25 cellular contexts compared by ENCODE assay signal in the genomic region with DNA sequence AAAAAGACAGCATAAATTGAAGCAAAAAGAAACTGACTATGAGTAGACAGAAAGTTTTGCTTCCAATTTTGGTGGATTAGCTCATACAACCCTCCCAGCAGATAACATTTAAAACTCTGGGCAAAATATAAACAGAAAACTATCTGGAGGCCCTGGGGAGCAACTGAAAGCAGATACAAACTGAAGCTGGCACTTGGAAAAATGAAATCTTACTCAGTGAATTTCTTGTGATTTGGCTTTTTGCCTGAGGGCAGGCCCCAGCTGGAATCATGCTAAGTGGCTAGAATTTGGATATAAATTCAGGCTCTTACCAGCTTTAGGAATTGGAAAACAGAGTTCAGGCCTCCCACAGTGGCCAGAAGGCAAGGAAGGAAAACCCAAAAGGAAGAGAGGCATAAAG.
DNase-seq lines count a peak whose midpoint lies in the region; ATAC-seq and TF ChIP-seq lines count a peak whose summit lies in the region.
"Had no signal": no experiment of that assay in that cellular context is flagged by ENCODE, and none has a peak within 500 bp of the region (broad histone marks: within the 10 kb centered on the region; RNA-seq: fewer than 3 reads in every experiment).

No MANE protein-coding gene starts in this region.

- ATAC-seq in right cardiac atrium (peak; percentile 72 to 90), PC-3 (no peak)
- ATAC-seq: A549, GM12878 had no signal

- H3K27me3 ChIP-seq in MM.1S (replicated peaks; ENCODE audit: insufficient read depth, low read length) (no peaks in the 10 kb centered on the region), right cardiac atrium (ENCODE audit: control insufficient read depth, insufficient read depth) (no peaks in the 10 kb centered on the region), PC-3 (ENCODE audit: low read length) (no peaks in the 10 kb centered on the region)
- H3K27me3 ChIP-seq: esophagus squamous epithelium had no signal

- H3K27ac ChIP-seq in MM.1S (ENCODE audit: low read length) (no peak overlapping the region), right cardiac atrium (ENCODE audit: low read length) (peak overlapping the region; percentile 37), PC-3 (ENCODE audit: low read length) (no peak overlapping the region)
- H3K27ac ChIP-seq: A549, C4-2B, parathyroid adenoma, RWPE1 had no signal

- no TSS peak for BruUV-seq in PC-3 (replicated peaks; lab: Mats Ljungman, UMichigan)

- no peaks in the 10 kb centered on the region for H3K9me3 ChIP-seq in MM.1S (replicated peaks; ENCODE audit: insufficient read depth, low read length)
- H3K9me3 ChIP-seq in right cardiac atrium (ENCODE audit: control insufficient read depth, low read length): no peaks in the 10 kb centered on the region
- H3K9me3 ChIP-seq in PC-3 (ENCODE audit: low read length): no peaks in the 10 kb centered on the region
- H3K9me3 ChIP-seq: A549, esophagus squamous epithelium had no signal

- H3K79me2 ChIP-seq in MM.1S (ENCODE audit: low read length) (no peaks in the 10 kb centered on the region), PC-3 (ENCODE audit: low read length) (no peaks in the 10 kb centered on the region)
- H3K79me2 ChIP-seq: parathyroid adenoma had no signal

- intact Hi-C loops in right cardiac atrium (cut with DNase I) (no loop called here), PC-3 (cut with micrococcal nuclease) (no loop called here)

- H3K9ac ChIP-seq in MM.1S (ENCODE audit: low read length): no peak overlapping the region
- H3K9ac ChIP-seq in PC-3 (ENCODE audit: low read length): no peak overlapping the region
- H3K9ac ChIP-seq: parathyroid adenoma had no signal

- H3K4me2 ChIP-seq in MM.1S (ENCODE audit: low read depth, low read length): peak overlapping the region; percentile 0; the same call in 1 of the 2 replicates
- H3K4me2 ChIP-seq in PC-3 (ENCODE audit: low read length): no peak overlapping the region
- H3K4me2 ChIP-seq: A549 had no signal

- CTCF ChIA-PET in PC-3 (lab: Charles Lee): no interaction called here

- H3K36me3 ChIP-seq in MM.1S (replicated peaks; ENCODE audit: insufficient read depth, low read length): no peaks in the 10 kb centered on the region
- no peaks in the 10 kb centered on the region for H3K36me3 ChIP-seq in PC-3 (ENCODE audit: low read depth, low read length)
- H3K36me3 ChIP-seq: esophagus squamous epithelium had no signal

- no peaks in the 10 kb centered on the region for H3K9me2 ChIP-seq in MM.1S (replicated peaks; ENCODE audit: insufficient read depth, low read length)
- H3K9me2 ChIP-seq in PC-3 (replicated peaks; ENCODE audit: low read length): no peaks in the 10 kb centered on the region

- H2AFZ ChIP-seq in MM.1S (ENCODE audit: low read length) (no peak overlapping the region), PC-3 (ENCODE audit: low read length) (no peak overlapping the region)
- H2AFZ ChIP-seq: parathyroid adenoma had no signal

- H4K20me1 ChIP-seq in MM.1S (ENCODE audit: insufficient read depth, low read length) (no peaks in the 10 kb centered on the region), PC-3 (ENCODE audit: low read length) (no peaks in the 10 kb centered on the region)

- no peak overlapping the region for H3K4me3 ChIP-seq in MM.1S (ENCODE audit: low read length)
- no peak overlapping the region for H3K4me3 ChIP-seq in right cardiac atrium (ENCODE audit: low read length)
- H3K4me3 ChIP-seq in PC-3 (ENCODE audit: low read length): no peak overlapping the region
- H3K4me3 ChIP-seq: A549, esophagus squamous epithelium, GM12878, skin epidermis had no signal

- POLR2A ChIA-PET in PC-3 (lab: Charles Lee; ENCODE audit: unreplicated experiment): no interaction called here

- DNase-seq in AG09319 (ENCODE audit: extremely low read depth, low read depth): peak; percentile 66
- DNase-seq in MM.1S: no peak
- peak; percentile 61 for DNase-seq in epidermal melanocyte (ENCODE audit: insufficient read length, low spot score)
- DNase-seq in right cardiac atrium: peak; percentile 44 to 75 (median 58)
- no peak for DNase-seq in NCI-H774 (lab: John Stamatoyannopoulos, UW)
- DNase-seq in PC-3: no peak
- DNase-seq in putamen (ENCODE audit: low spot score): no peak
- DNase-seq in DMS153 (lab: John Stamatoyannopoulos, UW): no peak
- DNase-seq: activated CD4-positive, alpha-beta T cell treated with anti-CD3 and anti-CD28 coated beads for 48 hours; central memory CD4-positive, alpha-beta T cell; esophagus squamous epithelium; GF-D8; HCEC 1CT; hippocampal formation; islet precursor cell; naive B cell; NCI-H345; substantia nigra; SW 1271 had no signal

- H3K4me1 ChIP-seq in MM.1S (ENCODE audit: low read length) (peaks cover 14% of the 10 kb centered on the region), right cardiac atrium (ENCODE audit: control insufficient read depth, insufficient read depth, low read length) (peaks cover 2% of the 10 kb centered on the region), PC-3 (ENCODE audit: insufficient read depth, low read length) (no peaks in the 10 kb centered on the region)
- H3K4me1 ChIP-seq: A549, parathyroid adenoma had no signal

- TF ChIP-seq CTCF in AG09319 (IDR thresholded peaks at IDR 0.05; ENCODE audit: low read depth, low read length) (no peak), MM.1S (IDR thresholded peaks at IDR 0.05; ENCODE audit: low read length) (no peak), PC-3 (conservative IDR thresholded peaks at IDR 0.05; ENCODE audit: low read depth, low read length) (no peak)

- H3F3A ChIP-seq in MM.1S (ENCODE audit: insufficient read depth, low read length): no peaks in the 10 kb centered on the region
- H3F3A ChIP-seq in PC-3 (ENCODE audit: low read length, unreplicated experiment): no peaks in the 10 kb centered on the region

Comparison
In these comparisons a context has a peak if more than half of its experiments do, and no peak if none do; other contexts are left out.
1. DNase-seq: peak in AG09319 (single experiment), epidermal melanocyte (single experiment) and right cardiac atrium (3 of 3); none in MM.1S (single experiment), NCI-H774 (single experiment), PC-3 (single experiment), putamen (single experiment) and DMS153 (single experiment).